Comparison of ENCODE assay signal across 1 cellular context in the genomic region with DNA sequence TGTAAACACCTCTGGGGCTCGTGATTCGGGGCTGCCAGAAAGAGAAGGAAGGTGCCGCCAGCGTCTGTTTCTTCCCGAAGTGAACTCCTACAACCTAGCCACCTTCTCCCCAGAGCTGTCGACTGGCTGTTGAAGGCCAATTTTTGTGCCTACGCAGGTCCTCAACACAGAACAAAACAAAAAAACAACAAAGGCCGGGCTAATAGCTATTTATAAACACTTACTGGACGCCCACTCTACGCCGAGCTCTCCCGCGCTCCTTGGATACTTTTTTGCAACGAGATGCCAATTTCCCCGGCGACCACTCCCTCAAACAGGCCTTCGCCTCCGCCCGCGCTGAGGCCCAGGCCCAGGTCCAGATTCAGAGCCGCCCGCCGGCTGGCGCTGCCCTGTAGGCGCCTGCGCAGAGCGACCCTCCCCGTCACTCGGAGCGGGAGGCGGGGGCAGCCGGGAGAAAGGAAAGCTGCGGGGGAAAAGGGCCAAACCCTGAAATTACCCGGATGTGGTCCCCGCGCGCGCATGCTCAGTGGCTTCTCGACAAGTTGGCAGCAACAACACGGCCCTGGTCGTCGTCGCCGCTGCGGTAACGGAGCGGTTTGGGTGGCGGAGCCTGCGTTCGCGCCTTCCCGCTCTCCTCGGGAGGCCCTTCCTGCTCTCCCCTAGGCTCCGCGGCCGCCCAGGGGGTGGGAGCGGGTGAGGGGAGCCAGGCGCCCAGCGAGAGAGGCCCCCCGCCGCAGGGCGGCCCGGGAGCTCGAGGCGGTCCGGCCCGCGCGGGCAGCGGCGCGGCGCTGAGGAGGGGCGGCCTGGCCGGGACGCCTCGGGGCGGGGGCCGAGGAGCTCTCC.
TF ChIP-seq lines count a peak whose summit lies in the region.

A gene (plus strand): TSS at position 520 of the 843 bp plus-strand sequence. CDS start 16,834 bp downstream, outside the sequence.

TF ChIP-seq in HepG2, 621 proteins besides CTCF, POLR2A, EP300 and RAD21 (continued from another document and continues in another):
- TF ChIP-seq, protein P1, sequence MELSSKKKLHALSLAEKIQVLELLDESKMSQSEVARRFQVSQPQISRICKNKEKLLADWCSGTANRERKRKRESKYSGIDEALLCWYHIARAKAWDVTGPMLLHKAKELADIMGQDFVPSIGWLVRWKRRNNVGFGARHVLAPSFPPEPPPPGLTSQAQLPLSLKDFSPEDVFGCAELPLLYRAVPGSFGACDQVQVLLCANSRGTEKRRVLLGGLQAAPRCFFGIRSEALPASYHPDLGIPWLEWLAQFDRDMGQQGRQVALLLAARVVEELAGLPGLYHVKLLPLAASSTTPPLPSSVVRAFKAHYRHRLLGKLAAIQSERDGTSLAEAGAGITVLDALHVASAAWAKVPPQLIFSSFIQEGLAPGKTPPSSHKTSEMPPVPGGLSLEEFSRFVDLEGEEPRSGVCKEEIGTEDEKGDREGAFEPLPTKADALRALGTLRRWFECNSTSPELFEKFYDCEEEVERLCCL (CRISPR knock-in tag; IDR thresholded peaks at IDR 0.05; ENCODE audit: borderline replicate concordance), result no peak
- TF ChIP-seq JUND (CRISPR knock-in tag; IDR thresholded peaks at IDR 0.05) (no peak), FOXO1 (CRISPR knock-in tag; IDR thresholded peaks at IDR 0.05) (no peak), ZC3H4 (CRISPR knock-in tag; IDR thresholded peaks at IDR 0.05; ENCODE audit: borderline replicate concordance) (no peak), MAFG (CRISPR knock-in tag; IDR thresholded peaks at IDR 0.05) (no peak), ZNF850 (CRISPR knock-in tag; conservative IDR thresholded peaks at IDR 0.05) (no peak), ERF (CRISPR knock-in tag; IDR thresholded peaks at IDR 0.05) (no peak), NPAS2 (CRISPR knock-in tag; IDR thresholded peaks at IDR 0.05; ENCODE audit: borderline replicate concordance) (no peak), XBP1 (CRISPR knock-in tag; IDR thresholded peaks at IDR 0.05) (no peak), ZFP37 (CRISPR knock-in tag; IDR thresholded peaks at IDR 0.05; ENCODE audit: borderline replicate concordance) (no peak), SNRNP70 (IDR thresholded peaks at IDR 0.05; ENCODE audit: low read depth, low read length) (no peak), ZNF768 (CRISPR knock-in tag; IDR thresholded peaks at IDR 0.05) (peak; percentile 63; the same call in 1 of the 2 replicates), ZNF839 (CRISPR knock-in tag; IDR thresholded peaks at IDR 0.05; ENCODE audit: borderline replicate concordance) (no peak; the same call in 1 of the 2 replicates), HOXA3 (CRISPR knock-in tag; IDR thresholded peaks at IDR 0.05) (peak; percentile 64), SRF (IDR thresholded peaks at IDR 0.05; ENCODE audit: low read depth, low read length) (no peak), KDM2A (CRISPR knock-in tag; IDR thresholded peaks at IDR 0.05; ENCODE audit: borderline replicate concordance, low read depth) (peak; percentile 76; the same call in 1 of the 2 replicates), SIX1 (CRISPR knock-in tag; IDR thresholded peaks at IDR 0.05; ENCODE audit: borderline replicate concordance) (no peak), CHD4 (IDR thresholded peaks at IDR 0.05; ENCODE audit: borderline replicate concordance, low read length) (no peak)
- TF ChIP-seq, protein P2, sequence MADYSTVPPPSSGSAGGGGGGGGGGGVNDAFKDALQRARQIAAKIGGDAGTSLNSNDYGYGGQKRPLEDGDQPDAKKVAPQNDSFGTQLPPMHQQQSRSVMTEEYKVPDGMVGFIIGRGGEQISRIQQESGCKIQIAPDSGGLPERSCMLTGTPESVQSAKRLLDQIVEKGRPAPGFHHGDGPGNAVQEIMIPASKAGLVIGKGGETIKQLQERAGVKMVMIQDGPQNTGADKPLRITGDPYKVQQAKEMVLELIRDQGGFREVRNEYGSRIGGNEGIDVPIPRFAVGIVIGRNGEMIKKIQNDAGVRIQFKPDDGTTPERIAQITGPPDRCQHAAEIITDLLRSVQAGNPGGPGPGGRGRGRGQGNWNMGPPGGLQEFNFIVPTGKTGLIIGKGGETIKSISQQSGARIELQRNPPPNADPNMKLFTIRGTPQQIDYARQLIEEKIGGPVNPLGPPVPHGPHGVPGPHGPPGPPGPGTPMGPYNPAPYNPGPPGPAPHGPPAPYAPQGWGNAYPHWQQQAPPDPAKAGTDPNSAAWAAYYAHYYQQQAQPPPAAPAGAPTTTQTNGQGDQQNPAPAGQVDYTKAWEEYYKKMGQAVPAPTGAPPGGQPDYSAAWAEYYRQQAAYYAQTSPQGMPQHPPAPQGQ (CRISPR knock-in tag; IDR thresholded peaks at IDR 0.05; ENCODE audit: borderline replicate concordance), result no peak
- TF ChIP-seq, protein P3, sequence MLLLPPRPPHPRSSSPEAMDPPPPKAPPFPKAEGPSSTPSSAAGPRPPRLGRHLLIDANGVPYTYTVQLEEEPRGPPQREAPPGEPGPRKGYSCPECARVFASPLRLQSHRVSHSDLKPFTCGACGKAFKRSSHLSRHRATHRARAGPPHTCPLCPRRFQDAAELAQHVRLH (CRISPR knock-in tag; IDR thresholded peaks at IDR 0.05; ENCODE audit: borderline replicate concordance, low read depth), result peak; percentile 84
- TF ChIP-seq, protein P4, sequence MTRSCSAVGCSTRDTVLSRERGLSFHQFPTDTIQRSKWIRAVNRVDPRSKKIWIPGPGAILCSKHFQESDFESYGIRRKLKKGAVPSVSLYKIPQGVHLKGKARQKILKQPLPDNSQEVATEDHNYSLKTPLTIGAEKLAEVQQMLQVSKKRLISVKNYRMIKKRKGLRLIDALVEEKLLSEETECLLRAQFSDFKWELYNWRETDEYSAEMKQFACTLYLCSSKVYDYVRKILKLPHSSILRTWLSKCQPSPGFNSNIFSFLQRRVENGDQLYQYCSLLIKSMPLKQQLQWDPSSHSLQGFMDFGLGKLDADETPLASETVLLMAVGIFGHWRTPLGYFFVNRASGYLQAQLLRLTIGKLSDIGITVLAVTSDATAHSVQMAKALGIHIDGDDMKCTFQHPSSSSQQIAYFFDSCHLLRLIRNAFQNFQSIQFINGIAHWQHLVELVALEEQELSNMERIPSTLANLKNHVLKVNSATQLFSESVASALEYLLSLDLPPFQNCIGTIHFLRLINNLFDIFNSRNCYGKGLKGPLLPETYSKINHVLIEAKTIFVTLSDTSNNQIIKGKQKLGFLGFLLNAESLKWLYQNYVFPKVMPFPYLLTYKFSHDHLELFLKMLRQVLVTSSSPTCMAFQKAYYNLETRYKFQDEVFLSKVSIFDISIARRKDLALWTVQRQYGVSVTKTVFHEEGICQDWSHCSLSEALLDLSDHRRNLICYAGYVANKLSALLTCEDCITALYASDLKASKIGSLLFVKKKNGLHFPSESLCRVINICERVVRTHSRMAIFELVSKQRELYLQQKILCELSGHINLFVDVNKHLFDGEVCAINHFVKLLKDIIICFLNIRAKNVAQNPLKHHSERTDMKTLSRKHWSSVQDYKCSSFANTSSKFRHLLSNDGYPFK (CRISPR knock-in tag; IDR thresholded peaks at IDR 0.05; ENCODE audit: borderline replicate concordance), result peak; percentile 69; the same call in 1 of the 2 replicates
- TF ChIP-seq, protein P5, sequence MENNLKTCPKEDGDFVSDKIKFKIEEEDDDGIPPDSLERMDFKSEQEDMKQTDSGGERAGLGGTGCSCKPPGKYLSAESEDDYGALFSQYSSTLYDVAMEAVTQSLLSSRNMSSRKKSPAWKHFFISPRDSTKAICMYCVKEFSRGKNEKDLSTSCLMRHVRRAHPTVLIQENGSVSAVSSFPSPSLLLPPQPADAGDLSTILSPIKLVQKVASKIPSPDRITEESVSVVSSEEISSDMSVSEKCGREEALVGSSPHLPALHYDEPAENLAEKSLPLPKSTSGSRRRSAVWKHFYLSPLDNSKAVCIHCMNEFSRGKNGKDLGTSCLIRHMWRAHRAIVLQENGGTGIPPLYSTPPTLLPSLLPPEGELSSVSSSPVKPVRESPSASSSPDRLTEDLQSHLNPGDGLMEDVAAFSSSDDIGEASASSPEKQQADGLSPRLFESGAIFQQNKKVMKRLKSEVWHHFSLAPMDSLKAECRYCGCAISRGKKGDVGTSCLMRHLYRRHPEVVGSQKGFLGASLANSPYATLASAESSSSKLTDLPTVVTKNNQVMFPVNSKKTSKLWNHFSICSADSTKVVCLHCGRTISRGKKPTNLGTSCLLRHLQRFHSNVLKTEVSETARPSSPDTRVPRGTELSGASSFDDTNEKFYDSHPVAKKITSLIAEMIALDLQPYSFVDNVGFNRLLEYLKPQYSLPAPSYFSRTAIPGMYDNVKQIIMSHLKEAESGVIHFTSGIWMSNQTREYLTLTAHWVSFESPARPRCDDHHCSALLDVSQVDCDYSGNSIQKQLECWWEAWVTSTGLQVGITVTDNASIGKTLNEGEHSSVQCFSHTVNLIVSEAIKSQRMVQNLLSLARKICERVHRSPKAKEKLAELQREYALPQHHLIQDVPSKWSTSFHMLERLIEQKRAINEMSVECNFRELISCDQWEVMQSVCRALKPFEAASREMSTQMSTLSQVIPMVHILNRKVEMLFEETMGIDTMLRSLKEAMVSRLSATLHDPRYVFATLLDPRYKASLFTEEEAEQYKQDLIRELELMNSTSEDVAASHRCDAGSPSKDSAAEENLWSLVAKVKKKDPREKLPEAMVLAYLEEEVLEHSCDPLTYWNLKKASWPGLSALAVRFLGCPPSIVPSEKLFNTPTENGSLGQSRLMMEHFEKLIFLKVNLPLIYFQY (CRISPR knock-in tag; IDR thresholded peaks at IDR 0.05; ENCODE audit: borderline replicate concordance), result no peak; the same call in 1 of the 2 replicates
- TF ChIP-seq, protein P6, sequence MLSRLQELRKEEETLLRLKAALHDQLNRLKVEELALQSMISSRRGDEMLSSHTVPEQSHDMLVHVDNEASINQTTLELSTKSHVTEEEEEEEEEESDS (CRISPR knock-in tag; IDR thresholded peaks at IDR 0.05; ENCODE audit: borderline replicate concordance), result no peak
- TF ChIP-seq, protein P7, sequence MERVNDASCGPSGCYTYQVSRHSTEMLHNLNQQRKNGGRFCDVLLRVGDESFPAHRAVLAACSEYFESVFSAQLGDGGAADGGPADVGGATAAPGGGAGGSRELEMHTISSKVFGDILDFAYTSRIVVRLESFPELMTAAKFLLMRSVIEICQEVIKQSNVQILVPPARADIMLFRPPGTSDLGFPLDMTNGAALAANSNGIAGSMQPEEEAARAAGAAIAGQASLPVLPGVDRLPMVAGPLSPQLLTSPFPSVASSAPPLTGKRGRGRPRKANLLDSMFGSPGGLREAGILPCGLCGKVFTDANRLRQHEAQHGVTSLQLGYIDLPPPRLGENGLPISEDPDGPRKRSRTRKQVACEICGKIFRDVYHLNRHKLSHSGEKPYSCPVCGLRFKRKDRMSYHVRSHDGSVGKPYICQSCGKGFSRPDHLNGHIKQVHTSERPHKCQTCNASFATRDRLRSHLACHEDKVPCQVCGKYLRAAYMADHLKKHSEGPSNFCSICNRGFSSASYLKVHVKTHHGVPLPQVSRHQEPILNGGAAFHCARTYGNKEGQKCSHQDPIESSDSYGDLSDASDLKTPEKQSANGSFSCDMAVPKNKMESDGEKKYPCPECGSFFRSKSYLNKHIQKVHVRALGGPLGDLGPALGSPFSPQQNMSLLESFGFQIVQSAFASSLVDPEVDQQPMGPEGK (CRISPR knock-in tag; IDR thresholded peaks at IDR 0.05), result peak; percentile 65
- TF ChIP-seq, protein P8, sequence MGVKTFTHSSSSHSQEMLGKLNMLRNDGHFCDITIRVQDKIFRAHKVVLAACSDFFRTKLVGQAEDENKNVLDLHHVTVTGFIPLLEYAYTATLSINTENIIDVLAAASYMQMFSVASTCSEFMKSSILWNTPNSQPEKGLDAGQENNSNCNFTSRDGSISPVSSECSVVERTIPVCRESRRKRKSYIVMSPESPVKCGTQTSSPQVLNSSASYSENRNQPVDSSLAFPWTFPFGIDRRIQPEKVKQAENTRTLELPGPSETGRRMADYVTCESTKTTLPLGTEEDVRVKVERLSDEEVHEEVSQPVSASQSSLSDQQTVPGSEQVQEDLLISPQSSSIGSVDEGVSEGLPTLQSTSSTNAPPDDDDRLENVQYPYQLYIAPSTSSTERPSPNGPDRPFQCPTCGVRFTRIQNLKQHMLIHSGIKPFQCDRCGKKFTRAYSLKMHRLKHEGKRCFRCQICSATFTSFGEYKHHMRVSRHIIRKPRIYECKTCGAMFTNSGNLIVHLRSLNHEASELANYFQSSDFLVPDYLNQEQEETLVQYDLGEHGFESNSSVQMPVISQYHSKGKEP (CRISPR knock-in tag; IDR thresholded peaks at IDR 0.05), result 0 out of 2 replicates have a peak, but pooled peaks have one; percentile 35
- TF ChIP-seq, protein P9, sequence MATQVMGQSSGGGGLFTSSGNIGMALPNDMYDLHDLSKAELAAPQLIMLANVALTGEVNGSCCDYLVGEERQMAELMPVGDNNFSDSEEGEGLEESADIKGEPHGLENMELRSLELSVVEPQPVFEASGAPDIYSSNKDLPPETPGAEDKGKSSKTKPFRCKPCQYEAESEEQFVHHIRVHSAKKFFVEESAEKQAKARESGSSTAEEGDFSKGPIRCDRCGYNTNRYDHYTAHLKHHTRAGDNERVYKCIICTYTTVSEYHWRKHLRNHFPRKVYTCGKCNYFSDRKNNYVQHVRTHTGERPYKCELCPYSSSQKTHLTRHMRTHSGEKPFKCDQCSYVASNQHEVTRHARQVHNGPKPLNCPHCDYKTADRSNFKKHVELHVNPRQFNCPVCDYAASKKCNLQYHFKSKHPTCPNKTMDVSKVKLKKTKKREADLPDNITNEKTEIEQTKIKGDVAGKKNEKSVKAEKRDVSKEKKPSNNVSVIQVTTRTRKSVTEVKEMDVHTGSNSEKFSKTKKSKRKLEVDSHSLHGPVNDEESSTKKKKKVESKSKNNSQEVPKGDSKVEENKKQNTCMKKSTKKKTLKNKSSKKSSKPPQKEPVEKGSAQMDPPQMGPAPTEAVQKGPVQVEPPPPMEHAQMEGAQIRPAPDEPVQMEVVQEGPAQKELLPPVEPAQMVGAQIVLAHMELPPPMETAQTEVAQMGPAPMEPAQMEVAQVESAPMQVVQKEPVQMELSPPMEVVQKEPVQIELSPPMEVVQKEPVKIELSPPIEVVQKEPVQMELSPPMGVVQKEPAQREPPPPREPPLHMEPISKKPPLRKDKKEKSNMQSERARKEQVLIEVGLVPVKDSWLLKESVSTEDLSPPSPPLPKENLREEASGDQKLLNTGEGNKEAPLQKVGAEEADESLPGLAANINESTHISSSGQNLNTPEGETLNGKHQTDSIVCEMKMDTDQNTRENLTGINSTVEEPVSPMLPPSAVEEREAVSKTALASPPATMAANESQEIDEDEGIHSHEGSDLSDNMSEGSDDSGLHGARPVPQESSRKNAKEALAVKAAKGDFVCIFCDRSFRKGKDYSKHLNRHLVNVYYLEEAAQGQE (IDR thresholded peaks at IDR 0.05; ENCODE audit: borderline replicate concordance in 1 of 2, low read depth in 1 of 2, low read length in 2 of 2), result no peak; a peak in 1 of 4 replicates
- TF ChIP-seq, protein P10, sequence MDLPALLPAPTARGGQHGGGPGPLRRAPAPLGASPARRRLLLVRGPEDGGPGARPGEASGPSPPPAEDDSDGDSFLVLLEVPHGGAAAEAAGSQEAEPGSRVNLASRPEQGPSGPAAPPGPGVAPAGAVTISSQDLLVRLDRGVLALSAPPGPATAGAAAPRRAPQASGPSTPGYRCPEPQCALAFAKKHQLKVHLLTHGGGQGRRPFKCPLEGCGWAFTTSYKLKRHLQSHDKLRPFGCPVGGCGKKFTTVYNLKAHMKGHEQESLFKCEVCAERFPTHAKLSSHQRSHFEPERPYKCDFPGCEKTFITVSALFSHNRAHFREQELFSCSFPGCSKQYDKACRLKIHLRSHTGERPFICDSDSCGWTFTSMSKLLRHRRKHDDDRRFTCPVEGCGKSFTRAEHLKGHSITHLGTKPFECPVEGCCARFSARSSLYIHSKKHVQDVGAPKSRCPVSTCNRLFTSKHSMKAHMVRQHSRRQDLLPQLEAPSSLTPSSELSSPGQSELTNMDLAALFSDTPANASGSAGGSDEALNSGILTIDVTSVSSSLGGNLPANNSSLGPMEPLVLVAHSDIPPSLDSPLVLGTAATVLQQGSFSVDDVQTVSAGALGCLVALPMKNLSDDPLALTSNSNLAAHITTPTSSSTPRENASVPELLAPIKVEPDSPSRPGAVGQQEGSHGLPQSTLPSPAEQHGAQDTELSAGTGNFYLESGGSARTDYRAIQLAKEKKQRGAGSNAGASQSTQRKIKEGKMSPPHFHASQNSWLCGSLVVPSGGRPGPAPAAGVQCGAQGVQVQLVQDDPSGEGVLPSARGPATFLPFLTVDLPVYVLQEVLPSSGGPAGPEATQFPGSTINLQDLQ (CRISPR knock-in tag; IDR thresholded peaks at IDR 0.05), result no peak
